In genomic region chr1:23691499-23692307, GRCh38 we compare ENCODE assay signal across 8 cellular contexts. TPM values are rescaled to one million over a fixed set of nuclear protein-coding genes. Genes with fewer than 3 reads are reported as not detected.
DNase-seq lines count a peak whose midpoint lies in the region; ATAC-seq and TF ChIP-seq lines count a peak whose summit lies in the region.

TSS of gene RPL11 (plus strand) at chr1:23691806. CDS start at chr1:23691824, 18 bp downstream.

- peak; percentile 90 for ATAC-seq in HG02885 (IDR thresholded peaks at IDR 0.05; ENCODE audit: poor library complexity, unreplicated experiment)

- H3K36me3 ChIP-seq in right atrium auricular region (peaks cover 40% of the 10 kb centered on the region), uterus (no peaks in the 10 kb centered on the region)

- intact Hi-C loops in T-helper 2 cell treated with Interferon-gamma antibody and Interleukin-4, amounts not matched to agents 100 ng/mL and 5 ng/mL, for 36 hours (cut with micrococcal nuclease) = loop anchor here (2.0 kb wide), 1 partner anchor 51 kb away; the partner anchor contains the start of gene ELOA
- intact Hi-C loops in uterus (cut with DNase I; ENCODE audit: low total_unique reads) = no loop called here

- H3K4me3 ChIP-seq in right atrium auricular region = peak within 1 kb of the TSS; percentile 86 to 90
- H3K4me3 ChIP-seq in uterus = peak within 1 kb of the TSS; percentile 70 to 82

- peak; percentile 54 to 84 for TF ChIP-seq POLR2A in uterus (IDR thresholded peaks at IDR 0.05)

- H3K9me3 ChIP-seq in right atrium auricular region = no peaks in the 10 kb centered on the region
- no peaks in the 10 kb centered on the region for H3K9me3 ChIP-seq in uterus

- peak within 1 kb of the TSS; percentile 86 to 93 for H3K27ac ChIP-seq in right atrium auricular region
- peak within 1 kb of the TSS; percentile 81 to 86 for H3K27ac ChIP-seq in uterus

- peaks cover 0 to 48% of the 10 kb centered on the region in 2 donors for H3K4me1 ChIP-seq in right atrium auricular region
- H3K4me1 ChIP-seq in uterus = peaks cover 8 to 9% of the 10 kb centered on the region in 2 donors

- H3K27me3 ChIP-seq in right atrium auricular region (no peaks in the 10 kb centered on the region), uterus (no peaks in the 10 kb centered on the region)

- DNase-seq in GM13976 (ENCODE audit: low spot score) (peak; percentile 94), NCI-H1694 treated with DMSO at 0.1 percent for 48 hours (lab: John Stamatoyannopoulos, UW) (peak; percentile 94), anterior cingulate cortex (lab: John Stamatoyannopoulos, UW) (peak; percentile 41 to 96 (median 90)), right atrium auricular region (ENCODE audit: low spot score) (peak; percentile 96), pulmonary artery endothelial cell (ENCODE audit: low read depth, low spot score) (peak; percentile 88), uterus (peak; percentile 93 to 94)

- TF ChIP-seq CTCF in GM13976 (IDR thresholded peaks at IDR 0.05; ENCODE audit: borderline replicate concordance, control extremely low read depth, extremely low read depth, insufficient read depth, missing control alignments) (peak; percentile 62), right atrium auricular region (IDR thresholded peaks at IDR 0.05) (peak; percentile 78 to 84), uterus (IDR thresholded peaks at IDR 0.05) (peak; percentile 80 to 93 (median 88))

- in situ Hi-C loops in GM13976 (cut with MboI; ENCODE audit: low sequenced_read_pairs, unreplicated experiment) = loop anchor here (10.0 kb wide), 1 partner anchor 53 kb away; the partner anchor contains the start of gene ELOA

RNA-seq across cellular contexts. Expression of gene RPL11, which starts in this region (rescaled TPM):
- 1,228 and 1,231 TPM in 2 replicates for total RNA-seq in T-helper 2 cell treated with Interferon-gamma antibody and Interleukin-4, amounts not matched to agents 100 ng/mL and 5 ng/mL, for 36 hours
- 100 to 1,000 TPM; 391 to 585 TPM for total RNA-seq in right atrium auricular region
- total RNA-seq in pulmonary artery endothelial cell = 1,249 and 1,951 TPM in 2 replicates
- total RNA-seq in uterus = 1,000 to 10,000 TPM in 3 of 4 donors, 100 to 1,000 TPM in 1; 710 to 1,429 (median 1,220) TPM

Comparison
In these comparisons a context has a peak if more than half of its experiments do, and no peak if none do; other contexts are left out.
1. Peak in every context shown above with its lines: DNase-seq, ATAC-seq, H3K4me3 ChIP-seq and H3K27ac ChIP-seq.